8 cellular contexts compared by ENCODE assay signal in genomic region chr16:15961060-15961511, GRCh38. TPM values are rescaled to one million over a fixed set of nuclear protein-coding genes. Genes with fewer than 3 reads are reported as not detected.
DNase-seq lines count a peak whose midpoint lies in the region; ATAC-seq and TF ChIP-seq lines count a peak whose summit lies in the region.

No MANE protein-coding gene starts in this region.

- H3K4me1 ChIP-seq in mucosa of rectum (ENCODE audit: control insufficient read depth in 2 of 2, insufficient read depth in 2 of 2, low read length in 2 of 2) (peaks cover 0 to 3% of the 10 kb centered on the region in 2 donors), PC-9 (replicated peaks; ENCODE audit: insufficient read depth) (peaks cover 32% of the 10 kb centered on the region)

- intact Hi-C loops in PC-9 (cut with micrococcal nuclease; ENCODE audit: unreplicated experiment): no loop called here

- POLR2A ChIA-PET in PC-9 (lab: Charles Lee; ENCODE audit: unreplicated experiment): interaction anchor here (0.7 kb wide), 1 partner anchor 132 kb away, joined by 14 read pairs; no protein-coding TSS in a partner anchor

- H3K36me3 ChIP-seq in mucosa of rectum (ENCODE audit: control insufficient read depth in 2 of 2, insufficient read depth in 2 of 2, low read length in 2 of 2) (no peaks in the 10 kb centered on the region), PC-9 (ENCODE audit: low read depth) (peaks cover 13% of the 10 kb centered on the region)

- no peak overlapping the region for H2AFZ ChIP-seq in PC-9

- H3K4me2 ChIP-seq in PC-9: no peak overlapping the region

- peaks cover 64% of the 10 kb centered on the region for H4K20me1 ChIP-seq in PC-9 (ENCODE audit: insufficient read depth)

- no TSS peak for BruUV-seq in PC-9 (replicated peaks; lab: Mats Ljungman, UMichigan)

- no peak for TF ChIP-seq CTCF in PC-9 (conservative IDR thresholded peaks at IDR 0.05)

- H3F3A ChIP-seq in PC-9 (ENCODE audit: insufficient read depth, low read depth): peaks cover 41% of the 10 kb centered on the region

- H3K9ac ChIP-seq in mucosa of rectum (ENCODE audit: low read depth in 1 of 2, low read length in 2 of 2): no peak overlapping the region

- H3K27me3 ChIP-seq in mucosa of rectum (ENCODE audit: control insufficient read depth in 2 of 2, insufficient read depth in 2 of 2, low read length in 2 of 2) (no peaks in the 10 kb centered on the region), PC-9 (ENCODE audit: insufficient read depth, low read depth) (no peaks in the 10 kb centered on the region)

- H3K4me3 ChIP-seq in mucosa of rectum (ENCODE audit: low read length in 2 of 2) (peak overlapping the region in 1 of 2 donors; percentile 32), PC-9 (no peak overlapping the region)

- peak overlapping the region; percentile 31 to 52 for H3K27ac ChIP-seq in mucosa of rectum (ENCODE audit: low read depth in 2 of 2, low read length in 2 of 2)
- H3K27ac ChIP-seq in PC-9: no peak overlapping the region

- H3K79me2 ChIP-seq in PC-9 (ENCODE audit: low read depth): peaks cover 100% of the 10 kb centered on the region

- ATAC-seq in GM18870 (IDR thresholded peaks at IDR 0.05; ENCODE audit: unreplicated experiment) (peak; percentile 53), HG03342 (IDR thresholded peaks at IDR 0.05; ENCODE audit: unreplicated experiment) (peak; percentile 74)

- peak; percentile 47 for DNase-seq in activated CD8-positive, alpha-beta memory T cell treated with anti-CD3 and anti-CD28 coated beads, Interleukin-2, amount 50 U/mL, for 24 hours (ENCODE audit: extremely low read depth)
- DNase-seq in NCI-H774 (lab: John Stamatoyannopoulos, UW) (no peak), PC-9 (no peak), AG08395 (ENCODE audit: low spot score) (no peak), DMS153 treated with DMSO at 0.1 percent for 48 hours (lab: John Stamatoyannopoulos, UW; ENCODE audit: unreplicated experiment) (no peak)

- no peaks in the 10 kb centered on the region for H3K9me2 ChIP-seq in PC-9 (ENCODE audit: insufficient read depth)

- CTCF ChIA-PET in PC-9 (lab: Charles Lee): no interaction called here

- H3K9me3 ChIP-seq in mucosa of rectum (ENCODE audit: control insufficient read depth in 2 of 2, low read length in 2 of 2) (no peaks in the 10 kb centered on the region), PC-9 (ENCODE audit: insufficient read depth, low read depth) (0 out of 2 replicates have a peak, but pooled peaks cover 8% of the 10 kb centered on the region)

RNA-seq across cellular contexts. Expression of gene ABCC1, which starts 11.7 kb away (rescaled TPM):
- total RNA-seq in PC-9 (2021): 139 and 146 TPM in 2 replicates
